ENCODE assay signal across 1 cellular context in genomic region chr11:111926505-111927391, GRCh38.
A peak's percentile ranks its signal among the peaks of the same experiment; 100 is the strongest.
TF ChIP-seq lines count a peak whose summit lies in the region.

No MANE protein-coding gene starts in this region.

TF ChIP-seq in K562, 482 proteins besides CTCF, POLR2A, EP300 and RAD21 (continued from another document and continues in another):
- peak in 1 of 2 experiments; percentile 26 for TF ChIP-seq AFF1 (IDR thresholded peaks at IDR 0.05; ENCODE audit: low read depth in 1 of 2, partially characterized antibody in 2 of 2)
- TF ChIP-seq NFYB (IDR thresholded peaks at IDR 0.05; ENCODE audit: extremely low read depth, insufficient read length) = peak; percentile 17
- TF ChIP-seq, protein P1, sequence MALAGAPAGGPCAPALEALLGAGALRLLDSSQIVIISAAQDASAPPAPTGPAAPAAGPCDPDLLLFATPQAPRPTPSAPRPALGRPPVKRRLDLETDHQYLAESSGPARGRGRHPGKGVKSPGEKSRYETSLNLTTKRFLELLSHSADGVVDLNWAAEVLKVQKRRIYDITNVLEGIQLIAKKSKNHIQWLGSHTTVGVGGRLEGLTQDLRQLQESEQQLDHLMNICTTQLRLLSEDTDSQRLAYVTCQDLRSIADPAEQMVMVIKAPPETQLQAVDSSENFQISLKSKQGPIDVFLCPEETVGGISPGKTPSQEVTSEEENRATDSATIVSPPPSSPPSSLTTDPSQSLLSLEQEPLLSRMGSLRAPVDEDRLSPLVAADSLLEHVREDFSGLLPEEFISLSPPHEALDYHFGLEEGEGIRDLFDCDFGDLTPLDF (CRISPR knock-in tag; IDR thresholded peaks at IDR 0.05) = no peak; the same call in none of the 2 replicates
- TF ChIP-seq RCOR1 (IDR thresholded peaks at IDR 0.05; ENCODE audit: borderline replicate concordance in 1 of 2, low read depth in 2 of 2, low read length in 2 of 2) = no peak
- no peak for TF ChIP-seq PPARD (CRISPR knock-in tag; IDR thresholded peaks at IDR 0.05)
- no peak for TF ChIP-seq ZNF347 (CRISPR knock-in tag; IDR thresholded peaks at IDR 0.05; ENCODE audit: low read depth)
- no peak for TF ChIP-seq TCF7 (IDR thresholded peaks at IDR 0.05; ENCODE audit: borderline replicate concordance)
- TF ChIP-seq FOS (IDR thresholded peaks at IDR 0.05; ENCODE audit: extremely low read depth, insufficient read length) = peak; percentile 49
- no peak for TF ChIP-seq ZNF79 (CRISPR knock-in tag; IDR thresholded peaks at IDR 0.05; ENCODE audit: low read depth)
- no peak for TF ChIP-seq NCOR1 (IDR thresholded peaks at IDR 0.05)
- TF ChIP-seq ARID1B (IDR thresholded peaks at IDR 0.05) = peak; percentile 45; the same call in 1 of the 2 replicates
- no peak for TF ChIP-seq HEY1 (CRISPR knock-in tag; IDR thresholded peaks at IDR 0.05; ENCODE audit: borderline replicate concordance)
- no peak for TF ChIP-seq PTRF (tag; IDR thresholded peaks at IDR 0.05)
- TF ChIP-seq, protein P2, sequence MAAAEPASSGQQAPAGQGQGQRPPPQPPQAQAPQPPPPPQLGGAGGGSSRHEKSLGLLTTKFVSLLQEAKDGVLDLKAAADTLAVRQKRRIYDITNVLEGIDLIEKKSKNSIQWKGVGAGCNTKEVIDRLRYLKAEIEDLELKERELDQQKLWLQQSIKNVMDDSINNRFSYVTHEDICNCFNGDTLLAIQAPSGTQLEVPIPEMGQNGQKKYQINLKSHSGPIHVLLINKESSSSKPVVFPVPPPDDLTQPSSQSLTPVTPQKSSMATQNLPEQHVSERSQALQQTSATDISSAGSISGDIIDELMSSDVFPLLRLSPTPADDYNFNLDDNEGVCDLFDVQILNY (CRISPR knock-in tag; IDR thresholded peaks at IDR 0.05) = no peak
- TF ChIP-seq, protein P3, sequence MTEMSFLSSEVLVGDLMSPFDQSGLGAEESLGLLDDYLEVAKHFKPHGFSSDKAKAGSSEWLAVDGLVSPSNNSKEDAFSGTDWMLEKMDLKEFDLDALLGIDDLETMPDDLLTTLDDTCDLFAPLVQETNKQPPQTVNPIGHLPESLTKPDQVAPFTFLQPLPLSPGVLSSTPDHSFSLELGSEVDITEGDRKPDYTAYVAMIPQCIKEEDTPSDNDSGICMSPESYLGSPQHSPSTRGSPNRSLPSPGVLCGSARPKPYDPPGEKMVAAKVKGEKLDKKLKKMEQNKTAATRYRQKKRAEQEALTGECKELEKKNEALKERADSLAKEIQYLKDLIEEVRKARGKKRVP (CRISPR knock-in tag; IDR thresholded peaks at IDR 0.05) = no peak; the same call in 1 of the 2 replicates
- no peak for TF ChIP-seq NFE2 (IDR thresholded peaks at IDR 0.05; ENCODE audit: low read depth)
- TF ChIP-seq SMARCA4 (IDR thresholded peaks at IDR 0.05) = peak; percentile 57; the same call in 1 of the 2 replicates
- TF ChIP-seq, protein P4, sequence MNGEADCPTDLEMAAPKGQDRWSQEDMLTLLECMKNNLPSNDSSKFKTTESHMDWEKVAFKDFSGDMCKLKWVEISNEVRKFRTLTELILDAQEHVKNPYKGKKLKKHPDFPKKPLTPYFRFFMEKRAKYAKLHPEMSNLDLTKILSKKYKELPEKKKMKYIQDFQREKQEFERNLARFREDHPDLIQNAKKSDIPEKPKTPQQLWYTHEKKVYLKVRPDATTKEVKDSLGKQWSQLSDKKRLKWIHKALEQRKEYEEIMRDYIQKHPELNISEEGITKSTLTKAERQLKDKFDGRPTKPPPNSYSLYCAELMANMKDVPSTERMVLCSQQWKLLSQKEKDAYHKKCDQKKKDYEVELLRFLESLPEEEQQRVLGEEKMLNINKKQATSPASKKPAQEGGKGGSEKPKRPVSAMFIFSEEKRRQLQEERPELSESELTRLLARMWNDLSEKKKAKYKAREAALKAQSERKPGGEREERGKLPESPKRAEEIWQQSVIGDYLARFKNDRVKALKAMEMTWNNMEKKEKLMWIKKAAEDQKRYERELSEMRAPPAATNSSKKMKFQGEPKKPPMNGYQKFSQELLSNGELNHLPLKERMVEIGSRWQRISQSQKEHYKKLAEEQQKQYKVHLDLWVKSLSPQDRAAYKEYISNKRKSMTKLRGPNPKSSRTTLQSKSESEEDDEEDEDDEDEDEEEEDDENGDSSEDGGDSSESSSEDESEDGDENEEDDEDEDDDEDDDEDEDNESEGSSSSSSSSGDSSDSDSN (IDR thresholded peaks at IDR 0.05; ENCODE audit: borderline replicate concordance in 1 of 2, low read depth in 2 of 2, low read length in 2 of 2) = no peak
- no peak for TF ChIP-seq ZNF512 (tag; IDR thresholded peaks at IDR 0.05)
- TF ChIP-seq, protein P5, sequence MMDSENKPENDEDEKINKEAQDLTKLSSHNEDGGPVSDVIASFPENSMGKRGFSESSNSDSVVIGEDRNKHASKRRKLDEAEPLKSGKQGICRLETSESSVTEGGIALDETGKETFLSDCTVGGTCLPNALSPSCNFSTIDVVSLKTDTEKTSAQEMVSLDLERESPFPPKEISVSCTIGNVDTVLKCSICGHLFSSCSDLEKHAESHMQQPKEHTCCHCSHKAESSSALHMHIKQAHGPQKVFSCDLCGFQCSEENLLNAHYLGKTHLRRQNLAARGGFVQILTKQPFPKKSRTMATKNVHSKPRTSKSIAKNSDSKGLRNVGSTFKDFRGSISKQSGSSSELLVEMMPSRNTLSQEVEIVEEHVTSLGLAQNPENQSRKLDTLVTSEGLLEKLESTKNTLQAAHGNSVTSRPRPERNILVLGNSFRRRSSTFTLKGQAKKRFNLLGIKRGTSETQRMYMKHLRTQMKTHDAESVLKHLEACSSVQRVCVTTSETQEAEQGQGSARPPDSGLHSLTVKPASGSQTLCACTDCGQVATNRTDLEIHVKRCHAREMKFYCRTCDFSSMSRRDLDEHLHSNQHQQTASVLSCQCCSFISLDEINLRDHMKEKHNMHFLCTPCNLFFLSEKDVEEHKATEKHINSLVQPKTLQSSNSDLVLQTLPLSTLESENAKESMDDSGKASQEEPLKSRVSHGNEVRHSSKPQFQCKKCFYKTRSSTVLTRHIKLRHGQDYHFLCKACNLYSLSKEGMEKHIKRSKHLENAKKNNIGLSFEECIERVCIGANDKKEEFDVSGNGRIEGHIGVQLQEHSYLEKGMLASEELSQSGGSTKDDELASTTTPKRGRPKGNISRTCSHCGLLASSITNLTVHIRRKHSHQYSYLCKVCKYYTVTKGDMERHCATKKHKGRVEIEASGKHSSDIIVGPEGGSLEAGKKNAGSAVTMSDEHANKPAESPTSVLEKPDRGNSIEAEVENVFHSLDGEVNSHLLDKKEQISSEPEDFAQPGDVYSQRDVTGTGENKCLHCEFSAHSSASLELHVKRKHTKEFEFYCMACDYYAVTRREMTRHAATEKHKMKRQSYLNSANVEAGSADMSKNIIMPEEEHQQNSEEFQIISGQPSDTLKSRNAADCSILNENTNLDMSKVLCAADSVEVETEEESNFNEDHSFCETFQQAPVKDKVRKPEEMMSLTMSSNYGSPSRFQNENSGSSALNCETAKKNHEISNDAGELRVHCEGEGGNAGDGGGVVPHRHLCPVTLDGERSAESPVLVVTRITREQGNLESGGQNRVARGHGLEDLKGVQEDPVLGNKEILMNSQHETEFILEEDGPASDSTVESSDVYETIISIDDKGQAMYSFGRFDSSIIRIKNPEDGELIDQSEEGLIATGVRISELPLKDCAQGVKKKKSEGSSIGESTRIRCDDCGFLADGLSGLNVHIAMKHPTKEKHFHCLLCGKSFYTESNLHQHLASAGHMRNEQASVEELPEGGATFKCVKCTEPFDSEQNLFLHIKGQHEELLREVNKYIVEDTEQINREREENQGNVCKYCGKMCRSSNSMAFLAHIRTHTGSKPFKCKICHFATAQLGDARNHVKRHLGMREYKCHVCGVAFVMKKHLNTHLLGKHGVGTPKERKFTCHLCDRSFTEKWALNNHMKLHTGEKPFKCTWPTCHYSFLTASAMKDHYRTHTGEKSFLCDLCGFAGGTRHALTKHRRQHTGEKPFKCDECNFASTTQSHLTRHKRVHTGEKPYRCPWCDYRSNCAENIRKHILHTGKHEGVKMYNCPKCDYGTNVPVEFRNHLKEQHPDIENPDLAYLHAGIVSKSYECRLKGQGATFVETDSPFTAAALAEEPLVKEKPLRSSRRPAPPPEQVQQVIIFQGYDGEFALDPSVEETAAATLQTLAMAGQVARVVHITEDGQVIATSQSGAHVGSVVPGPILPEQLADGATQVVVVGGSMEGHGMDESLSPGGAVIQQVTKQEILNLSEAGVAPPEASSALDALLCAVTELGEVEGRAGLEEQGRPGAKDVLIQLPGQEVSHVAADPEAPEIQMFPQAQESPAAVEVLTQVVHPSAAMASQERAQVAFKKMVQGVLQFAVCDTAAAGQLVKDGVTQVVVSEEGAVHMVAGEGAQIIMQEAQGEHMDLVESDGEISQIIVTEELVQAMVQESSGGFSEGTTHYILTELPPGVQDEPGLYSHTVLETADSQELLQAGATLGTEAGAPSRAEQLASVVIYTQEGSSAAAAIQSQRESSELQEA (IDR thresholded peaks at IDR 0.05; ENCODE audit: low read depth) = no peak
- TF ChIP-seq TEAD2 (tag; IDR thresholded peaks at IDR 0.05) = no peak
- TF ChIP-seq ETS2 (tag; IDR thresholded peaks at IDR 0.05; ENCODE audit: borderline replicate concordance, poor library complexity, severe bottlenecking) = no peak
- TF ChIP-seq ZBTB49 (CRISPR knock-in tag; IDR thresholded peaks at IDR 0.05; ENCODE audit: borderline replicate concordance) = no peak
- peak; percentile 85 for TF ChIP-seq PHF8 (IDR thresholded peaks at IDR 0.05; ENCODE audit: borderline replicate concordance, low read length)
- no peak for TF ChIP-seq PHTF2 (CRISPR knock-in tag; IDR thresholded peaks at IDR 0.05)
